In genomic region chr9:16368425-16369087, GRCh38 we compare ENCODE assay signal across 8 cellular contexts.
DNase-seq lines count a peak whose midpoint lies in the region; ATAC-seq and TF ChIP-seq lines count a peak whose summit lies in the region.

No MANE protein-coding gene starts in this region.

- no peaks in the 10 kb centered on the region for H3K9me2 ChIP-seq in PC-9 (ENCODE audit: insufficient read depth)

- peaks cover 16% of the 10 kb centered on the region for H3F3A ChIP-seq in PC-9 (ENCODE audit: insufficient read depth, low read depth)

- no peak for ATAC-seq in HG02870 (IDR thresholded peaks at IDR 0.05; ENCODE audit: unreplicated experiment)

- TF ChIP-seq CTCF in 22Rv1 (IDR thresholded peaks at IDR 0.05) (no peak), HEK293 (tag by site-specific recombination; IDR thresholded peaks at IDR 0.05) (no peak), PC-9 (conservative IDR thresholded peaks at IDR 0.05) (no peak), ascending aorta (IDR thresholded peaks at IDR 0.05) (no peak)

- H3K27me3 ChIP-seq in PC-9 (ENCODE audit: insufficient read depth, low read depth) (no peaks in the 10 kb centered on the region), ascending aorta (no peaks in the 10 kb centered on the region)

- no peaks in the 10 kb centered on the region for H3K9me3 ChIP-seq in HEK293 (ENCODE audit: control insufficient read depth, insufficient read depth, low read depth, low read length)
- H3K9me3 ChIP-seq in PC-9 (ENCODE audit: insufficient read depth, low read depth): no peaks in the 10 kb centered on the region
- H3K9me3 ChIP-seq in ascending aorta: no peaks in the 10 kb centered on the region

- intact Hi-C loops in PC-9 (cut with micrococcal nuclease; ENCODE audit: unreplicated experiment): loop anchor here (1.0 kb wide), 1 partner anchor 32 kb away; no protein-coding TSS in a partner anchor
- intact Hi-C loops in ascending aorta (cut with DNase I): no loop called here

- peak overlapping the region; percentile 35; the same call in 1 of the 2 replicates for H3K27ac ChIP-seq in 22Rv1
- no peak overlapping the region for H3K27ac ChIP-seq in HEK293 (ENCODE audit: extremely low read depth, low read depth, low read length)
- peak overlapping the region; percentile 96 for H3K27ac ChIP-seq in PC-9
- H3K27ac ChIP-seq in epithelial cell of prostate: peak overlapping the region; percentile 27
- H3K27ac ChIP-seq in ascending aorta: no peak overlapping the region

- no peaks in the 10 kb centered on the region for H3K4me1 ChIP-seq in HEK293 (ENCODE audit: control insufficient read depth, insufficient read depth, low read length)
- peaks cover 37% of the 10 kb centered on the region for H3K4me1 ChIP-seq in PC-9 (replicated peaks; ENCODE audit: insufficient read depth)
- no peaks in the 10 kb centered on the region for H3K4me1 ChIP-seq in ascending aorta

- BruUV-seq in PC-9 (replicated peaks; lab: Mats Ljungman, UMichigan): no TSS peak

- no peaks in the 10 kb centered on the region for H3K79me2 ChIP-seq in PC-9 (ENCODE audit: low read depth)

- peak overlapping the region; percentile 82 for H3K4me2 ChIP-seq in PC-9

- CTCF ChIA-PET in HEK293 (lab: Yijun Ruan, JAX) (no interaction called here), PC-9 (lab: Charles Lee) (no interaction called here)

- H3K4me3 ChIP-seq in HEK293 (ENCODE audit: low read depth, low read length) (no peak overlapping the region), PC-9 (no peak overlapping the region), ascending aorta (no peak overlapping the region)

- no peaks in the 10 kb centered on the region for H4K20me1 ChIP-seq in PC-9 (ENCODE audit: insufficient read depth)

- H3K36me3 ChIP-seq in HEK293 (ENCODE audit: control insufficient read depth in 2 of 2, insufficient read depth in 1 of 2, low read length in 2 of 2): no peaks in the 10 kb centered on the region
- H3K36me3 ChIP-seq in PC-9 (ENCODE audit: low read depth): no peaks in the 10 kb centered on the region
- no peaks in the 10 kb centered on the region for H3K36me3 ChIP-seq in ascending aorta

- POLR2A ChIA-PET in HEK293 (lab: Yijun Ruan, JAX): interaction anchor here (0.5 kb wide), 2 partner anchors 108 to 719 kb away, joined by 3 to 5 read pairs; no protein-coding TSS in a partner anchor
- POLR2A ChIA-PET in PC-9 (lab: Charles Lee; ENCODE audit: unreplicated experiment): interaction anchor here (0.6 kb wide), 1 partner anchor 41 kb away, joined by 4 read pairs; no protein-coding TSS in a partner anchor

- peak in 1 of 2 experiments; percentile 87 for DNase-seq in PC-9
- DNase-seq in epithelial cell of prostate (ENCODE audit: low read depth, low spot score): peak; percentile 33
- DNase-seq in hypothalamus (lab: John Stamatoyannopoulos, UW): no peak
- DNase-seq in NCI-H187 (lab: John Stamatoyannopoulos, UW): no peak
- DNase-seq in ascending aorta (ENCODE audit: low spot score in 2 of 2): no peak

- peak overlapping the region; percentile 62; the same call in 1 of the 2 replicates for H2AFZ ChIP-seq in PC-9

TF ChIP-seq in HEK293, 187 proteins besides CTCF, POLR2A, EP300 and RAD21:
- TF ChIP-seq ZFP69B (tag by site-specific recombination; IDR thresholded peaks at IDR 0.05) (peak; percentile 38; the same call in 1 of the 2 replicates), ZFHX2 (tag by site-specific recombination; conservative IDR thresholded peaks at IDR 0.05) (peak; percentile 65), ZNF501 (tag by site-specific recombination; IDR thresholded peaks at IDR 0.05) (no peak), YY1 (tag by site-specific recombination; IDR thresholded peaks at IDR 0.05) (no peak), BCL11A (tag by site-specific recombination; IDR thresholded peaks at IDR 0.05; ENCODE audit: low read depth) (no peak), ZNF175 (tag by site-specific recombination; IDR thresholded peaks at IDR 0.05) (no peak), ZNF692 (tag by site-specific recombination; IDR thresholded peaks at IDR 0.05) (peak; percentile 77), ZNF221 (tag by site-specific recombination; IDR thresholded peaks at IDR 0.05; ENCODE audit: borderline replicate concordance) (no peak), ZNF302 (tag by site-specific recombination; IDR thresholded peaks at IDR 0.05; ENCODE audit: low read depth) (no peak), SETDB1 (IDR thresholded peaks at IDR 0.05; ENCODE audit: insufficient read length, low read length) (no peak), ZNF366 (tag by site-specific recombination; conservative IDR thresholded peaks at IDR 0.05) (peak; percentile 33; the same call in 1 of the 2 replicates), ZNF629 (tag by site-specific recombination; IDR thresholded peaks at IDR 0.05) (0 out of 2 replicates have a peak, but pooled peaks have one; percentile 35), ZNF585B (tag by site-specific recombination; IDR thresholded peaks at IDR 0.05) (0 out of 2 replicates have a peak, but pooled peaks have one; percentile 36), SCRT2 (tag by site-specific recombination; IDR thresholded peaks at IDR 0.05) (peak; percentile 28; the same call in 1 of the 2 replicates), EGR2 (tag by site-specific recombination; IDR thresholded peaks at IDR 0.05; ENCODE audit: low read depth) (0 out of 2 replicates have a peak, but pooled peaks have one; percentile 10), REST (tag by site-specific recombination; IDR thresholded peaks at IDR 0.05) (no peak), OVOL3 (tag by site-specific recombination; IDR thresholded peaks at IDR 0.05) (no peak), ZNF530 (tag by site-specific recombination; IDR thresholded peaks at IDR 0.05; ENCODE audit: low read depth) (no peak)

Comparison
In these comparisons a context has a peak if more than half of its experiments do, and no peak if none do; other contexts are left out.
1. H3K27ac ChIP-seq: peak in 22Rv1 (single experiment), PC-9 (single experiment) and epithelial cell of prostate (single experiment); none in HEK293 (single experiment) and ascending aorta (0 of 2).